ENCODE assay signal across 9 cellular contexts in genomic region chr11:119615003-119615878, GRCh38.
A peak's percentile ranks its signal among the peaks of the same experiment; 100 is the strongest.
DNase-seq lines count a peak whose midpoint lies in the region; ATAC-seq, FAIRE-seq and TF ChIP-seq lines count a peak whose summit lies in the region.
"Had no signal": no experiment of that assay in that cellular context is flagged by ENCODE, and none has a peak within 500 bp of the region (broad histone marks: within the 10 kb centered on the region; RNA-seq: fewer than 3 reads in every experiment).

No MANE protein-coding gene starts in this region.

- H3K27me3 Mint-ChIP-seq in type B pancreatic cell = peaks cover 16% of the 10 kb centered on the region
- peaks cover 7% of the 10 kb centered on the region for H3K27me3 Mint-ChIP-seq in activated T-cell treated with anti-CD3 and anti-CD28 coated beads, Interleukin-2, amount 50 U/mL, for 4 hours (ENCODE audit: low read depth)

- no peaks in the 10 kb centered on the region for H3K9me3 ChIP-seq in HEK293 (ENCODE audit: control insufficient read depth, insufficient read depth, low read depth, low read length)

- H3K4me1 Mint-ChIP-seq in type B pancreatic cell (ENCODE audit: unreplicated experiment) = peaks cover 10% of the 10 kb centered on the region
- H3K4me1 Mint-ChIP-seq in activated T-cell treated with anti-CD3 and anti-CD28 coated beads, Interleukin-2, amount 50 U/mL, for 4 hours (ENCODE audit: low read depth) = peaks cover 3% of the 10 kb centered on the region

- no peak for ATAC-seq in GM21576 (IDR thresholded peaks at IDR 0.05; ENCODE audit: unreplicated experiment)
- ATAC-seq in activated T-cell treated with anti-CD3 and anti-CD28 coated beads, Interleukin-2, amount 50 U/mL, for 4 hours = no peak

- H3K27ac ChIP-seq in HEK293 (ENCODE audit: extremely low read depth, low read depth, low read length) = no peak overlapping the region

- no peak overlapping the region for H3K4me3 Mint-ChIP-seq in type B pancreatic cell
- H3K4me3 Mint-ChIP-seq in activated T-cell treated with anti-CD3 and anti-CD28 coated beads, Interleukin-2, amount 50 U/mL, for 4 hours = no peak overlapping the region

- no peaks in the 10 kb centered on the region for H3K36me3 Mint-ChIP-seq in type B pancreatic cell
- no peaks in the 10 kb centered on the region for H3K36me3 Mint-ChIP-seq in activated T-cell treated with anti-CD3 and anti-CD28 coated beads, Interleukin-2, amount 50 U/mL, for 4 hours (ENCODE audit: insufficient read depth)

- H3K9me3 Mint-ChIP-seq in type B pancreatic cell = no peaks in the 10 kb centered on the region
- no peaks in the 10 kb centered on the region for H3K9me3 Mint-ChIP-seq in activated T-cell treated with anti-CD3 and anti-CD28 coated beads, Interleukin-2, amount 50 U/mL, for 4 hours

- peak overlapping the region; percentile 38 for H3K27ac Mint-ChIP-seq in type B pancreatic cell

- no peak overlapping the region for H3K4me3 ChIP-seq in HEK293 (ENCODE audit: low read depth, low read length)

- POLR2A ChIA-PET in HEK293 (lab: Yijun Ruan, JAX) = no interaction called here

- FAIRE-seq in RCC 7860 (lab: Jason Lieb, UNC) = peak; percentile 98
- FAIRE-seq: colon had no signal

- CTCF ChIA-PET in HEK293 (lab: Yijun Ruan, JAX) = interaction anchor here (0.6 to 2.2 kb wide), 7 partner anchors 9 to 64 kb away, joined by 3 to 11 read pairs (median 3); no protein-coding TSS in a partner anchor

- H3K36me3 ChIP-seq in HEK293 (ENCODE audit: control insufficient read depth in 2 of 2, insufficient read depth in 1 of 2, low read length in 2 of 2) = no peaks in the 10 kb centered on the region

- peak in 9 of 14 donors; percentile 29 to 73 (median 47) for DNase-seq in C1 segment of cervical spinal cord (lab: John Stamatoyannopoulos, UW)
- DNase-seq in RCC 7860 (ENCODE audit: low spot score) = peak; percentile 97
- peak; percentile 94 for DNase-seq in glomerular visceral epithelial cell (ENCODE audit: extremely low spot score)
- DNase-seq in type B pancreatic cell (ENCODE audit: extremely low spot score, unreplicated experiment) = no peak
- no peak for DNase-seq in activated T-cell treated with anti-CD3 and anti-CD28 coated beads, Interleukin-2, amount 50 U/mL, for 4 hours
- DNase-seq in NCI-H2081 treated with DMSO at 0.1 percent for 48 hours (lab: John Stamatoyannopoulos, UW) = no peak

- H3K4me1 ChIP-seq in HEK293 (ENCODE audit: control insufficient read depth, insufficient read depth, low read length) = no peaks in the 10 kb centered on the region

- TF ChIP-seq CTCF in HEK293 (tag by site-specific recombination; IDR thresholded peaks at IDR 0.05) = no peak
- no peak for TF ChIP-seq CTCF in type B pancreatic cell (conservative IDR thresholded peaks at IDR 0.05)

TF ChIP-seq in HEK293, 187 proteins besides CTCF, POLR2A, EP300 and RAD21:
- no peak for TF ChIP-seq ZNF792 (tag by site-specific recombination; IDR thresholded peaks at IDR 0.05)
- TF ChIP-seq ZNF600 (tag by site-specific recombination; IDR thresholded peaks at IDR 0.05) = no peak
- no peak for TF ChIP-seq ZNF776 (tag by site-specific recombination; IDR thresholded peaks at IDR 0.05; ENCODE audit: borderline replicate concordance)
- TF ChIP-seq ZNF629 (tag by site-specific recombination; IDR thresholded peaks at IDR 0.05) = peak; percentile 46; the same call in 1 of the 2 replicates
- TF ChIP-seq, protein P1, sequence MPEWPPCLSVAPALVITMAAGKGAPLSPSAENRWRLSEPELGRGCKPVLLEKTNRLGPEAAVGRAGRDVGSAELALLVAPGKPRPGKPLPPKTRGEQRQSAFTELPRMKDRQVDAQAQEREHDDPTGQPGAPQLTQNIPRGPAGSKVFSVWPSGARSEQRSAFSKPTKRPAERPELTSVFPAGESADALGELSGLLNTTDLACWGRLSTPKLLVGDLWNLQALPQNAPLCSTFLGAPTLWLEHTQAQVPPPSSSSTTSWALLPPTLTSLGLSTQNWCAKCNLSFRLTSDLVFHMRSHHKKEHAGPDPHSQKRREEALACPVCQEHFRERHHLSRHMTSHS (tag by site-specific recombination; IDR thresholded peaks at IDR 0.05) = no peak
- no peak for TF ChIP-seq ZNF707 (tag by site-specific recombination; IDR thresholded peaks at IDR 0.05)
- no peak for TF ChIP-seq ZNF223 (tag by site-specific recombination; IDR thresholded peaks at IDR 0.05)
- TF ChIP-seq ZNF426 (tag by site-specific recombination; IDR thresholded peaks at IDR 0.05) = no peak
- TF ChIP-seq, protein P2, sequence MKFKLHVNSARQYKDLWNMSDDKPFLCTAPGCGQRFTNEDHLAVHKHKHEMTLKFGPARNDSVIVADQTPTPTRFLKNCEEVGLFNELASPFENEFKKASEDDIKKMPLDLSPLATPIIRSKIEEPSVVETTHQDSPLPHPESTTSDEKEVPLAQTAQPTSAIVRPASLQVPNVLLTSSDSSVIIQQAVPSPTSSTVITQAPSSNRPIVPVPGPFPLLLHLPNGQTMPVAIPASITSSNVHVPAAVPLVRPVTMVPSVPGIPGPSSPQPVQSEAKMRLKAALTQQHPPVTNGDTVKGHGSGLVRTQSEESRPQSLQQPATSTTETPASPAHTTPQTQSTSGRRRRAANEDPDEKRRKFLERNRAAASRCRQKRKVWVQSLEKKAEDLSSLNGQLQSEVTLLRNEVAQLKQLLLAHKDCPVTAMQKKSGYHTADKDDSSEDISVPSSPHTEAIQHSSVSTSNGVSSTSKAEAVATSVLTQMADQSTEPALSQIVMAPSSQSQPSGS (tag by site-specific recombination; IDR thresholded peaks at IDR 0.05; ENCODE audit: low read depth) = no peak
- TF ChIP-seq ZBTB20 (tag by site-specific recombination; IDR thresholded peaks at IDR 0.05) = peak; percentile 50; the same call in 1 of the 2 replicates
- TF ChIP-seq, protein P3, sequence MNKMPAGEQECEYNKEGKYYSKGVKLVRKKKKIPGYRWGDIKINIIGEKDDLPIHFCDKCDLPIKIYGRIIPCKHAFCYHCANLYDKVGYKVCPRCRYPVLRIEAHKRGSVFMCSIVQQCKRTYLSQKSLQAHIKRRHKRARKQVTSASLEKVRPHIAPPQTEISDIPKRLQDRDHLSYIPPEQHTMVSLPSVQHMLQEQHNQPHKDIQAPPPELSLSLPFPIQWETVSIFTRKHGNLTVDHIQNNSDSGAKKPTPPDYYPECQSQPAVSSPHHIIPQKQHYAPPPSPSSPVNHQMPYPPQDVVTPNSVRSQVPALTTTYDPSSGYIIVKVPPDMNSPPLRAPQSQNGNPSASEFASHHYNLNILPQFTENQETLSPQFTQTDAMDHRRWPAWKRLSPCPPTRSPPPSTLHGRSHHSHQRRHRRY (tag by site-specific recombination; IDR thresholded peaks at IDR 0.05) = no peak
- no peak for TF ChIP-seq ZNF157 (tag by site-specific recombination; IDR thresholded peaks at IDR 0.05)
- TF ChIP-seq TRIM28 (IDR thresholded peaks at IDR 0.05; ENCODE audit: borderline replicate concordance, low read length) = peak; percentile 40; the same call in 1 of the 2 replicates
- peak; percentile 77 for TF ChIP-seq SP7 (tag by site-specific recombination; IDR thresholded peaks at IDR 0.05)
- no peak for TF ChIP-seq ZNF324 (tag by site-specific recombination; IDR thresholded peaks at IDR 0.05)
- TF ChIP-seq ZBTB17 (tag by site-specific recombination; IDR thresholded peaks at IDR 0.05) = no peak
- no peak for TF ChIP-seq ZNF624 (tag by site-specific recombination; IDR thresholded peaks at IDR 0.05)

Comparison
In these comparisons a context has a peak if more than half of its experiments do, and no peak if none do; other contexts are left out.
1. DNase-seq: peak in C1 segment of cervical spinal cord (9 of 14), RCC 7860 (single experiment) and glomerular visceral epithelial cell (single experiment); none in type B pancreatic cell (single experiment), activated T-cell treated with anti-CD3 and anti-CD28 coated beads, Interleukin-2, amount 50 U/mL, for 4 hours (single experiment) and NCI-H2081 treated with DMSO at 0.1 percent for 48 hours (single experiment).